In genomic region chr9:76530458-76531100, GRCh38 we compare ENCODE assay signal across 3 cellular contexts.
TF ChIP-seq lines count a peak whose summit lies in the region.

No MANE protein-coding gene starts in this region.

TF ChIP-seq in SK-N-SH, 30 proteins besides CTCF, POLR2A, EP300 and RAD21:
- TF ChIP-seq NRF1 (IDR thresholded peaks at IDR 0.05; ENCODE audit: low read depth, low read length) (no peak), TAF1 (IDR thresholded peaks at IDR 0.05; ENCODE audit: borderline replicate concordance, low read depth, low read length) (no peak), RCOR1 (IDR thresholded peaks at IDR 0.05; ENCODE audit: low read length) (no peak), YY1 (IDR thresholded peaks at IDR 0.05; ENCODE audit: low read depth) (no peak), USF1 (IDR thresholded peaks at IDR 0.05; ENCODE audit: borderline replicate concordance, low read depth) (no peak), USF2 (IDR thresholded peaks at IDR 0.05; ENCODE audit: borderline replicate concordance, low read depth, low read length) (no peak), MEF2A (IDR thresholded peaks at IDR 0.05; ENCODE audit: borderline replicate concordance, low read depth) (no peak), TCF12 (IDR thresholded peaks at IDR 0.05) (no peak), RFX5 (IDR thresholded peaks at IDR 0.05; ENCODE audit: low read length) (no peak)

TF ChIP-seq in SK-N-SH treated with all-trans-retinoic acid at 6 μM for 48 hours, 23 proteins besides CTCF, POLR2A, EP300 and RAD21:
- no peak for TF ChIP-seq GLIS3 (CRISPR knock-in tag; IDR thresholded peaks at IDR 0.05)
- TF ChIP-seq ZFP3 (CRISPR knock-in tag; IDR thresholded peaks at IDR 0.05) = no peak
- no peak for TF ChIP-seq CSRNP3 (CRISPR knock-in tag; IDR thresholded peaks at IDR 0.05)
- no peak for TF ChIP-seq ZC3H10 (CRISPR knock-in tag; IDR thresholded peaks at IDR 0.05)
- no peak for TF ChIP-seq BACH2 (CRISPR knock-in tag; IDR thresholded peaks at IDR 0.05; ENCODE audit: borderline replicate concordance)

TF ChIP-seq in IMR-90, 13 proteins besides CTCF, POLR2A, EP300 and RAD21:
- no peak for TF ChIP-seq BHLHE40 (IDR thresholded peaks at IDR 0.05; ENCODE audit: low read depth, low read length)
- no peak for TF ChIP-seq USF2 (IDR thresholded peaks at IDR 0.05; ENCODE audit: low read depth, low read length)
- no peak for TF ChIP-seq MXI1 (IDR thresholded peaks at IDR 0.05; ENCODE audit: borderline replicate concordance, low read depth, low read length)
- TF ChIP-seq RCOR1 (IDR thresholded peaks at IDR 0.05; ENCODE audit: insufficient replicate concordance, low read length) = no peak
- no peak for TF ChIP-seq RFX5 (IDR thresholded peaks at IDR 0.05; ENCODE audit: low read depth, low read length)
- no peak for TF ChIP-seq CEBPB (IDR thresholded peaks at IDR 0.05; ENCODE audit: low read depth, low read length)
- TF ChIP-seq CHD1 (IDR thresholded peaks at IDR 0.05; ENCODE audit: low read depth, low read length) = no peak
- no peak for TF ChIP-seq MAZ (IDR thresholded peaks at IDR 0.05; ENCODE audit: borderline replicate concordance, low read depth, low read length)
- no peak for TF ChIP-seq ELK1 (IDR thresholded peaks at IDR 0.05; ENCODE audit: borderline replicate concordance, low read depth, low read length)
- TF ChIP-seq NFE2L2 (IDR thresholded peaks at IDR 0.05; ENCODE audit: low read depth, low read length) = no peak
- no peak for TF ChIP-seq FOS (IDR thresholded peaks at IDR 0.05; ENCODE audit: low read depth, low read length)
- no peak for TF ChIP-seq SMC3 (IDR thresholded peaks at IDR 0.05; ENCODE audit: low read depth, low read length)
